ENCODE assay signal across 8 cellular contexts in the genomic region with DNA sequence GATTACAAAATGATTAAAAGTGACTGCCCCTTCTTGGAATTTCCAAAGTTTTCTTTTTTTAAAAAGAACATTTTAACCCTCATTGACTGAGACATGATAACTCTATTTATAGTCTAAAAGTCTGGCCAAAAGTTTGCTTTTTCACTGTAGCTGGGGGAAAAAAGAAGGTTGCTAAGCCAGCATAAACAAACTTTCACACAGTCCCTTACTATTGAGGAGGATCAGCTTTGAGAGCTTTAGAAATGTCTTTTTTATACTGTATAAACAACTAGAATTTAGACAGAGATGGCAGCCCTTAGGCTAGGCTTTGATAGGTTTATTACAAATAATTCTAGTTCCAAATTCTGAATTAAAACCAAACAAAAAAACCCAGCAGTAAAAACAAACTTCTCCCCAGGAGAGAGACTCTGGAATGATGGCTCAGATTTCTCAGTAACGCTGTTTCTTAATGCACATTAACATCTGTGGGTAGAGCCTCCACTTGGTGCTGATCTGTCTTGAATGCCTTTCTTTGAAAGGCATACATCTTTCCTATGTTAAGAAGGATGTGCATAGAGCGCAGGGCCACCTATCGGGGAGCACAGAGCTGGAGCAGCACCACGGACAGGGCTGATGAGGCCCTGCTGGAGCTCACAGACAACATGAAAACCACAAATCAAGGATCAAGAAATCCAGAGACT.
DNase-seq lines count a peak whose midpoint lies in the region; ATAC-seq, FAIRE-seq and TF ChIP-seq lines count a peak whose summit lies in the region.

No MANE protein-coding gene starts in this region.

- POLR2A ChIA-PET in H1 (lab: Charles Lee; ENCODE audit: partially characterized antibody): no interaction called here
- POLR2A ChIA-PET in GM10248 (lab: Yijun Ruan, JAX): interaction anchor here (0.7 kb wide), 1 partner anchor 1774 kb away, joined by 4 read pairs; no protein-coding TSS in a partner anchor

- peaks cover 2% of the 10 kb centered on the region for H3K36me3 Mint-ChIP-seq in T-helper 17 cell (ENCODE audit: low read depth)

- H3K27ac Mint-ChIP-seq in T-helper 17 cell: no peak overlapping the region

- no peak overlapping the region for H3K4ac ChIP-seq in H1 (replicated peaks; ENCODE audit: insufficient read length, low read depth, low read length)

- H3K9me3 ChIP-seq in H1 (ENCODE audit: insufficient read depth in 2 of 2, low read depth in 1 of 2, low read length in 1 of 2): no peaks in the 10 kb centered on the region
- H3K9me3 ChIP-seq in T-helper 17 cell (ENCODE audit: control insufficient read depth, low read length, poor library complexity, severe bottlenecking): no peaks in the 10 kb centered on the region

- peaks cover 11% of the 10 kb centered on the region for H3K27me3 Mint-ChIP-seq in T-helper 17 cell

- 33% methylated on average over 4 of the region's 4 CpGs; no CpG with 5 or more reads in 1 of the 2 experiments for WGBS in H1 (ENCODE audit: extremely low coverage in 1 of 2, insufficient coverage in 1 of 2, insufficient read length in 1 of 2, insufficient replicate concordance in 2 of 2, low coverage in 1 of 2, low lambda C conversion rate in 2 of 2, missing lambda C conversion rate in 1 of 2), 2 experiments

- no peak for TF ChIP-seq POLR2A in GM12891 (IDR thresholded peaks at IDR 0.05; ENCODE audit: low read depth, low read length)
- TF ChIP-seq POLR2A in NB4 (IDR thresholded peaks at IDR 0.05; ENCODE audit: extremely low read depth, insufficient read length): no peak
- TF ChIP-seq POLR2A in H1 (IDR thresholded peaks at IDR 0.05; ENCODE audit: control extremely low read depth in 1 of 2, low read depth in 2 of 2, low read length in 2 of 2): no peak

- TF ChIP-seq CTCF in NB4 (IDR thresholded peaks at IDR 0.05; ENCODE audit: low read depth, low read length) (peak; percentile 12), H1 (IDR thresholded peaks at IDR 0.05; ENCODE audit: control extremely low read depth in 1 of 3, insufficient read depth in 1 of 3, low read depth in 1 of 3, low read length in 3 of 3) (peak in 2 of 3 experiments; percentile 23 to 24; a peak in 2 of 4 replicates), GM10248 (IDR thresholded peaks at IDR 0.05; ENCODE audit: control extremely low read depth, extremely low read depth, low read depth, missing control alignments) (no peak)

- H3K4me3 Mint-ChIP-seq in T-helper 17 cell: no peak overlapping the region

- peak in 1 of 2 experiments; percentile 17; a peak in 1 of 4 replicates for TF ChIP-seq RAD21 in H1 (IDR thresholded peaks at IDR 0.05 in 1 of 2, conservative IDR thresholded peaks at IDR 0.05 in 1 of 2; ENCODE audit: low read depth in 2 of 2, low read length in 2 of 2)

- no peak overlapping the region for H3K4me2 ChIP-seq in H1 (ENCODE audit: insufficient read depth in 1 of 2, low read depth in 2 of 2, low read length in 2 of 2)

- H3K23ac ChIP-seq in H1 (ENCODE audit: insufficient read length): no peak overlapping the region

- no peak overlapping the region for H2AFZ ChIP-seq in H1 (ENCODE audit: low read length)

- no peak overlapping the region for H3K14ac ChIP-seq in H1 (ENCODE audit: insufficient read length)

- no peak overlapping the region for H4K91ac ChIP-seq in H1 (replicated peaks; ENCODE audit: insufficient read length, low read length)

- no peaks in the 10 kb centered on the region for H3K79me2 ChIP-seq in H1 (ENCODE audit: control insufficient read depth in 1 of 2, insufficient read depth in 2 of 2, low read length in 2 of 2)

- no peak overlapping the region for H3K4me3 ChIP-seq in NB4 (ENCODE audit: low read depth, low read length)
- no peak overlapping the region for H3K4me3 ChIP-seq in H1 (ENCODE audit: extremely low read depth in 1 of 4, insufficient read depth in 2 of 4, low read depth in 3 of 4, low read length in 4 of 4)

- H2BK20ac ChIP-seq in H1 (ENCODE audit: low read length): no peak overlapping the region

- no peaks in the 10 kb centered on the region for H3K23me2 ChIP-seq in H1 (ENCODE audit: low read depth, low read length)

- peaks cover 3% of the 10 kb centered on the region for H3K4me1 Mint-ChIP-seq in T-helper 17 cell

- peak; percentile 59 for ATAC-seq in sciatic nerve
- no peak for ATAC-seq in T-helper 17 cell
- ATAC-seq in GM18870 (IDR thresholded peaks at IDR 0.05; ENCODE audit: unreplicated experiment): no peak

- H2AK5ac ChIP-seq in H1 (ENCODE audit: low read depth, low read length): no peak overlapping the region

- no peak overlapping the region for H4K8ac ChIP-seq in H1 (ENCODE audit: extremely low read depth, insufficient read depth, low read length)

- no peak for TF ChIP-seq EP300 in H1 (IDR thresholded peaks at IDR 0.05; ENCODE audit: borderline replicate concordance in 1 of 2, low read depth in 2 of 2, low read length in 2 of 2)

- no peak overlapping the region for H2BK120ac ChIP-seq in H1 (replicated peaks; ENCODE audit: low read depth, low read length)

- no peak overlapping the region for H2BK5ac ChIP-seq in H1 (ENCODE audit: low read depth, low read length)

- peaks cover 0 to 11% (median under 1%) of the 10 kb centered on the region in 4 experiments; a peak in 5 of 8 replicates for H3K36me3 ChIP-seq in H1 (ENCODE audit: control insufficient read depth in 2 of 4, insufficient read depth in 4 of 4, low read length in 3 of 4)

- no peak overlapping the region for H2BK15ac ChIP-seq in H1 (ENCODE audit: low read length)

- H4K5ac ChIP-seq in H1 (ENCODE audit: insufficient read length, low read depth, low read length): no peak overlapping the region

- no peak overlapping the region for H3K56ac ChIP-seq in H1 (replicated peaks; ENCODE audit: insufficient read length, low read depth, low read length)

- intact Hi-C loops in sciatic nerve (cut with DNase I): no loop called here

- no peak overlapping the region for H3K9ac ChIP-seq in H1 (replicated peaks in 1 of 4; ENCODE audit: extremely low read depth in 1 of 4, low read depth in 3 of 4, low read length in 3 of 4)

- H3K27me3 ChIP-seq in H1 (replicated peaks in 1 of 4; ENCODE audit: control insufficient read depth in 3 of 4, extremely low read depth in 1 of 4, insufficient read depth in 3 of 4, low read length in 3 of 4): no peaks in the 10 kb centered on the region

- CTCF ChIA-PET in H1 (lab: Charles Lee; ENCODE audit: partially characterized antibody): interaction anchor here (0.7 to 16.3 kb wide), 10 partner anchors 9 to 353 kb away, joined by 3 to 162 read pairs (median 3); no protein-coding TSS in a partner anchor
- CTCF ChIA-PET in GM10248 (lab: Yijun Ruan, JAX): interaction anchor here (0.6 to 10.2 kb wide), 8 partner anchors 8 to 85 kb away, joined by 3 to 84 read pairs (median 8); no protein-coding TSS in a partner anchor

- no peak overlapping the region for H3K27ac ChIP-seq in H1 (ENCODE audit: low read depth, low read length)

- H2BK12ac ChIP-seq in H1 (ENCODE audit: low read depth, low read length): no peak overlapping the region

- no peaks in the 10 kb centered on the region for H3K79me1 ChIP-seq in H1 (ENCODE audit: low read depth, low read length)

- no peaks in the 10 kb centered on the region for H4K20me1 ChIP-seq in H1 (replicated peaks in 1 of 2; ENCODE audit: control insufficient read depth in 1 of 2, insufficient read depth in 2 of 2, low read length in 2 of 2)

- H3K4me1 ChIP-seq in H1 (replicated peaks in 1 of 4; ENCODE audit: control insufficient read depth in 3 of 4, insufficient read depth in 4 of 4, low read length in 3 of 4): peaks cover 0 to 3% (median 0%) of the 10 kb centered on the region in 4 experiments; a peak in 3 of 7 replicates

- DNase-seq in GM12891 (ENCODE audit: insufficient read length, low spot score) (no peak), NB4 (ENCODE audit: low read depth) (peak; percentile 38), H1 (ENCODE audit: low read depth in 1 of 2, low spot score in 2 of 2) (no peak), sciatic nerve (ENCODE audit: low spot score) (no peak), NCI-H446 (lab: John Stamatoyannopoulos, UW) (no peak), T-helper 17 cell (no peak), GM10248 (ENCODE audit: extremely low spot score) (no peak)

- no peak overlapping the region for H3K18ac ChIP-seq in H1 (ENCODE audit: extremely low read depth, low read length)

- FAIRE-seq in GM12891 (lab: Jason Lieb, UNC) (peak; percentile 62), H1 (lab: Jason Lieb, UNC) (peak; percentile 91)

TF ChIP-seq in GM12891, 5 proteins besides CTCF, POLR2A, EP300 and RAD21:
- TF ChIP-seq TAF1 (IDR thresholded peaks at IDR 0.05; ENCODE audit: low read depth, low read length) (no peak), PAX5 (IDR thresholded peaks at IDR 0.05; ENCODE audit: insufficient read depth, low read length, severe bottlenecking) (no peak)

TF ChIP-seq in H1, 55 proteins besides CTCF, POLR2A, EP300 and RAD21:
- peak; percentile 73 to 82; a peak in 2 of 4 replicates for TF ChIP-seq SIN3A (conservative IDR thresholded peaks at IDR 0.05 in 1 of 2, IDR thresholded peaks at IDR 0.05 in 1 of 2; ENCODE audit: low read depth in 1 of 2, low read length in 2 of 2)
- TF ChIP-seq JUND (IDR thresholded peaks at IDR 0.05; ENCODE audit: low read length): no peak
- no peak for TF ChIP-seq GTF2F1 (IDR thresholded peaks at IDR 0.05; ENCODE audit: borderline replicate concordance, low read depth, low read length)
